Comparison of ENCODE assay signal across 9 cellular contexts in genomic region chr7:86643478-86644281, GRCh38. TPM values are rescaled to one million over a fixed set of nuclear protein-coding genes. Genes with fewer than 3 reads are reported as not detected.
A peak's percentile ranks its signal among the peaks of the same experiment; 100 is the strongest.
DNase-seq lines count a peak whose midpoint lies in the region; ATAC-seq and TF ChIP-seq lines count a peak whose summit lies in the region.
"Had no signal": no experiment of that assay in that cellular context is flagged by ENCODE, and none has a peak within 500 bp of the region (broad histone marks: within the 10 kb centered on the region; RNA-seq: fewer than 3 reads in every experiment).

Gene GRM3 (plus strand): TSS chr7:86643909. CDS start chr7:86765146, 121,237 bp downstream.

- no peak within 1 kb of the TSS for H3K9ac ChIP-seq in GM23248
- H3K9ac ChIP-seq in SK-N-SH = no peak within 1 kb of the TSS

- in situ Hi-C loops in GM23248 (cut with MboI) = no loop called here

- no peak for TF ChIP-seq CTCF in SK-N-SH (IDR thresholded peaks at IDR 0.05)
- no peak for TF ChIP-seq CTCF in psoas muscle (IDR thresholded peaks at IDR 0.05)

- H2AFZ ChIP-seq in GM23248 (peak within 1 kb of the TSS; percentile 38), SK-N-SH (ENCODE audit: low read depth) (peak within 1 kb of the TSS; percentile 18; the same call in 1 of the 2 replicates)

- H3K27ac ChIP-seq in GM23248 (no peak within 1 kb of the TSS), SK-N-SH (ENCODE audit: low read depth in 2 of 2, low read length in 1 of 2) (no peak within 1 kb of the TSS), psoas muscle (no peak within 1 kb of the TSS)

- POLR2A ChIA-PET in SK-N-SH (lab: Yijun Ruan, JAX) = no interaction called here

- peak within 1 kb of the TSS; percentile 29 for H3K4me2 ChIP-seq in GM23248 (ENCODE audit: unreplicated experiment)
- H3K4me2 ChIP-seq in SK-N-SH = peak within 1 kb of the TSS; percentile 75

- WGBS in GM23248 (ENCODE audit: low coverage in 1 of 2, low lambda C conversion rate in 2 of 2, missing lambda C conversion rate in 2 of 2), 2 experiments = 1 to 2% methylated on average over 25 to 27 of the region's 27 CpGs
- WGBS in SK-N-SH (ENCODE audit: low lambda C conversion rate) = 3% methylated on average over 27 of the region's 27 CpGs
- WGBS in psoas muscle, 3 donors = 1 to 2% (median 1%) methylated on average over 27 of the region's 27 CpGs

- H3K9me2 ChIP-seq in GM23248 (ENCODE audit: insufficient read depth) = no peaks in the 10 kb centered on the region
- no peaks in the 10 kb centered on the region for H3K9me2 ChIP-seq in SK-N-SH

- no peaks in the 10 kb centered on the region for H3K79me2 ChIP-seq in GM23248 (ENCODE audit: insufficient read depth)
- no peaks in the 10 kb centered on the region for H3K79me2 ChIP-seq in SK-N-SH (ENCODE audit: insufficient read depth)

- CTCF ChIA-PET in SK-N-SH (lab: Yijun Ruan, JAX) = interaction anchor here (0.7 to 1.8 kb wide), 3 partner anchors 9 to 14 kb away, joined by 3 to 4 read pairs (median 4); no protein-coding TSS in a partner anchor

- no peaks in the 10 kb centered on the region for H4K20me1 ChIP-seq in GM23248 (ENCODE audit: insufficient read depth)
- H4K20me1 ChIP-seq in SK-N-SH (ENCODE audit: insufficient read depth) = no peaks in the 10 kb centered on the region

- H3K36me3 ChIP-seq in GM23248 (ENCODE audit: low read depth) (no peaks in the 10 kb centered on the region), SK-N-SH (replicated peaks in 1 of 2; ENCODE audit: control insufficient read depth in 1 of 2, insufficient read depth in 2 of 2, low read length in 1 of 2) (no peaks in the 10 kb centered on the region), psoas muscle (ENCODE audit: insufficient read depth in 1 of 2, low read depth in 1 of 2) (no peaks in the 10 kb centered on the region)

- H3K4me3 ChIP-seq in GM23248 = peak within 1 kb of the TSS; percentile 27; the same call in 1 of the 2 replicates
- H3K4me3 ChIP-seq in SK-N-SH (ENCODE audit: low read depth in 2 of 2, low read length in 1 of 2) = peak within 1 kb of the TSS; percentile 35 to 53
- H3K4me3 ChIP-seq in psoas muscle = peak within 1 kb of the TSS; percentile 44

- H3F3A ChIP-seq in GM23248 (ENCODE audit: insufficient read depth) (no peaks in the 10 kb centered on the region), SK-N-SH (replicated peaks; ENCODE audit: insufficient read depth) (no peaks in the 10 kb centered on the region)

- no peak for TF ChIP-seq EP300 in SK-N-SH (IDR thresholded peaks at IDR 0.05; ENCODE audit: borderline replicate concordance in 1 of 2, low read depth in 1 of 2, low read length in 1 of 2)

- no peak for ATAC-seq in psoas muscle
- ATAC-seq in GM21786 (IDR thresholded peaks at IDR 0.05; ENCODE audit: unreplicated experiment) = no peak
- ATAC-seq in GM21825 (IDR thresholded peaks at IDR 0.05; ENCODE audit: unreplicated experiment) = no peak

- 0 out of 2 replicates have a peak, but pooled peaks cover 4% of the 10 kb centered on the region for H3K4me1 ChIP-seq in GM23248 (ENCODE audit: insufficient read depth)
- peaks cover 0 to 19% of the 10 kb centered on the region in 2 experiments; a peak in 2 of 4 replicates for H3K4me1 ChIP-seq in SK-N-SH (ENCODE audit: control insufficient read depth in 1 of 2, insufficient read depth in 2 of 2, low read depth in 1 of 2, low read length in 1 of 2)
- peaks cover 5% of the 10 kb centered on the region for H3K4me1 ChIP-seq in psoas muscle

- DNase-seq in GM23248 (peak; percentile 5), SK-N-SH (peak; percentile 79), hypothalamus (lab: John Stamatoyannopoulos, UW) (peak in 49 of 51 donors; percentile 23 to 89 (median 59)), psoas muscle (no peak), NCI-H2107 treated with DMSO at 0.1 percent for 48 hours (lab: John Stamatoyannopoulos, UW; ENCODE audit: unreplicated experiment) (no peak), GF-D8 (lab: John Stamatoyannopoulos, UW) (no peak)

- H3K9me3 ChIP-seq in GM23248 (ENCODE audit: low read depth) = no peaks in the 10 kb centered on the region
- H3K9me3 ChIP-seq in SK-N-SH = no peaks in the 10 kb centered on the region
- H3K9me3 ChIP-seq in psoas muscle = no peaks in the 10 kb centered on the region

- intact Hi-C loops in psoas muscle (cut with DNase I) = no loop called here

- TF ChIP-seq RAD21 in SK-N-SH (IDR thresholded peaks at IDR 0.05; ENCODE audit: low read length) = no peak

- H3K27me3 ChIP-seq in GM23248 (replicated peaks; ENCODE audit: insufficient read depth) = peaks cover 26% of the 10 kb centered on the region
- H3K27me3 ChIP-seq in SK-N-SH (ENCODE audit: insufficient read depth) = peaks cover 30% of the 10 kb centered on the region
- peaks cover 0 to 15% (median 10%) of the 10 kb centered on the region in 3 donors for H3K27me3 ChIP-seq in psoas muscle (ENCODE audit: insufficient read depth in 3 of 3, low read length in 2 of 3)

TF ChIP-seq in SK-N-SH, 30 proteins besides CTCF, POLR2A, EP300 and RAD21:
- TF ChIP-seq RFX5 (IDR thresholded peaks at IDR 0.05; ENCODE audit: low read length) (0 out of 2 replicates have a peak, but pooled peaks have one; percentile 43), SMC3 (IDR thresholded peaks at IDR 0.05; ENCODE audit: low read depth, low read length) (no peak)

RNA-seq across cellular contexts. Expression of gene GRM3, which starts in this region (rescaled TPM):
- not detected in 2 replicates for total RNA-seq in GM23248 (2014; rRNA removed; shearing (Covaris generic))
- polyA plus RNA-seq in GM23248 (2016; fragmentation: Nextera tagmentation; extraction: Ambion mirVana) (not detected in 2 replicates), SK-N-SH (2012; rRNA removed) (not detected in 2 replicates), psoas muscle (under 1 TPM in 1 of 3 donors, not detected in 2; 0.03 TPM)
- polyA plus RNA-seq in SK-N-SH (2012; cell fraction: cytosol; rRNA removed) = 0.01 TPM in 1 of 2 replicates, not detected in the other
- not detected in 2 replicates for polyA plus RNA-seq in SK-N-SH (2012; cell fraction: nucleus; rRNA removed)
- not detected for total RNA-seq in psoas muscle
- polyA plus RNA-seq: urinary bladder had no signal

Comparison
In these comparisons a context has a peak if more than half of its experiments do, and no peak if none do; other contexts are left out.
1. Peak in DNase-seq, H3K4me3 ChIP-seq and H3K4me2 ChIP-seq in GM23248; RNA of the gene not detected or under 1 TPM.
2. Peak in DNase-seq, H3K4me3 ChIP-seq and H3K4me2 ChIP-seq in SK-N-SH; RNA of the gene not detected or under 1 TPM.
3. DNase-seq: peak in hypothalamus (49 of 51); none in psoas muscle (0 of 2), NCI-H2107 treated with DMSO at 0.1 percent for 48 hours (single experiment) and GF-D8 (single experiment).
4. Peak in every context shown above with its lines, with median percentiles within 50 percentile points of each other: H3K4me3 ChIP-seq.